ENCODE assay signal across 1 cellular context in genomic region chr18:74337155-74337911, GRCh38.
A peak's percentile ranks its signal among the peaks of the same experiment; 100 is the strongest.
TF ChIP-seq lines count a peak whose summit lies in the region.

No MANE protein-coding gene starts in this region.

TF ChIP-seq in K562, 482 proteins besides CTCF, POLR2A, EP300 and RAD21 (continued from another document and continues in another):
- TF ChIP-seq GTF3C2 (IDR thresholded peaks at IDR 0.05; ENCODE audit: borderline replicate concordance, extremely low read depth, insufficient read length) = no peak
- TF ChIP-seq CBFA2T3 (IDR thresholded peaks at IDR 0.05) = peak; percentile 83
- no peak for TF ChIP-seq ZNF589 (CRISPR knock-in tag; IDR thresholded peaks at IDR 0.05; ENCODE audit: low read depth)
- TF ChIP-seq CBX2 (IDR thresholded peaks at IDR 0.05; ENCODE audit: insufficient read depth, low read length, poor library complexity, severe bottlenecking) = no peak
- TF ChIP-seq ARNT (IDR thresholded peaks at IDR 0.05) = no peak
- TF ChIP-seq CXXC5 (CRISPR knock-in tag; IDR thresholded peaks at IDR 0.05) = 0 out of 2 replicates have a peak, but pooled peaks have one; percentile 13
- TF ChIP-seq, protein P1, sequence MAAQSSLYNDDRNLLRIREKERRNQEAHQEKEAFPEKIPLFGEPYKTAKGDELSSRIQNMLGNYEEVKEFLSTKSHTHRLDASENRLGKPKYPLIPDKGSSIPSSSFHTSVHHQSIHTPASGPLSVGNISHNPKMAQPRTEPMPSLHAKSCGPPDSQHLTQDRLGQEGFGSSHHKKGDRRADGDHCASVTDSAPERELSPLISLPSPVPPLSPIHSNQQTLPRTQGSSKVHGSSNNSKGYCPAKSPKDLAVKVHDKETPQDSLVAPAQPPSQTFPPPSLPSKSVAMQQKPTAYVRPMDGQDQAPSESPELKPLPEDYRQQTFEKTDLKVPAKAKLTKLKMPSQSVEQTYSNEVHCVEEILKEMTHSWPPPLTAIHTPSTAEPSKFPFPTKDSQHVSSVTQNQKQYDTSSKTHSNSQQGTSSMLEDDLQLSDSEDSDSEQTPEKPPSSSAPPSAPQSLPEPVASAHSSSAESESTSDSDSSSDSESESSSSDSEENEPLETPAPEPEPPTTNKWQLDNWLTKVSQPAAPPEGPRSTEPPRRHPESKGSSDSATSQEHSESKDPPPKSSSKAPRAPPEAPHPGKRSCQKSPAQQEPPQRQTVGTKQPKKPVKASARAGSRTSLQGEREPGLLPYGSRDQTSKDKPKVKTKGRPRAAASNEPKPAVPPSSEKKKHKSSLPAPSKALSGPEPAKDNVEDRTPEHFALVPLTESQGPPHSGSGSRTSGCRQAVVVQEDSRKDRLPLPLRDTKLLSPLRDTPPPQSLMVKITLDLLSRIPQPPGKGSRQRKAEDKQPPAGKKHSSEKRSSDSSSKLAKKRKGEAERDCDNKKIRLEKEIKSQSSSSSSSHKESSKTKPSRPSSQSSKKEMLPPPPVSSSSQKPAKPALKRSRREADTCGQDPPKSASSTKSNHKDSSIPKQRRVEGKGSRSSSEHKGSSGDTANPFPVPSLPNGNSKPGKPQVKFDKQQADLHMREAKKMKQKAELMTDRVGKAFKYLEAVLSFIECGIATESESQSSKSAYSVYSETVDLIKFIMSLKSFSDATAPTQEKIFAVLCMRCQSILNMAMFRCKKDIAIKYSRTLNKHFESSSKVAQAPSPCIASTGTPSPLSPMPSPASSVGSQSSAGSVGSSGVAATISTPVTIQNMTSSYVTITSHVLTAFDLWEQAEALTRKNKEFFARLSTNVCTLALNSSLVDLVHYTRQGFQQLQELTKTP (IDR thresholded peaks at IDR 0.05; ENCODE audit: low read depth in 1 of 2, partially characterized antibody in 2 of 2) = no peak
- no peak for TF ChIP-seq HIVEP1 (CRISPR knock-in tag; IDR thresholded peaks at IDR 0.05)
- no peak for TF ChIP-seq CBFB (CRISPR knock-in tag; IDR thresholded peaks at IDR 0.05)
- no peak for TF ChIP-seq PRPF4 (IDR thresholded peaks at IDR 0.05; ENCODE audit: insufficient read depth, low read depth, low read length, poor library complexity, severe bottlenecking)
- no peak for TF ChIP-seq ZBED1 (IDR thresholded peaks at IDR 0.05)
- no peak for TF ChIP-seq THRB (CRISPR knock-in tag; conservative IDR thresholded peaks at IDR 0.05)
- TF ChIP-seq NBN (IDR thresholded peaks at IDR 0.05; ENCODE audit: low read depth) = no peak
- TF ChIP-seq ZNF717 (CRISPR knock-in tag; IDR thresholded peaks at IDR 0.05) = no peak
- TF ChIP-seq JUND (IDR thresholded peaks at IDR 0.05; ENCODE audit: borderline replicate concordance, low read depth, low read length) = no peak
- TF ChIP-seq JUND (tag; IDR thresholded peaks at IDR 0.05; ENCODE audit: borderline replicate concordance, low read depth, low read length) = peak; percentile 21; the same call in 2 of the 3 replicates
- TF ChIP-seq SMARCA4 (IDR thresholded peaks at IDR 0.05) = peak; percentile 52
- no peak for TF ChIP-seq HCFC1 (IDR thresholded peaks at IDR 0.05; ENCODE audit: low read depth, low read length)
- no peak for TF ChIP-seq ASH1L (IDR thresholded peaks at IDR 0.05; ENCODE audit: borderline replicate concordance, low read depth, partially characterized antibody)
- TF ChIP-seq MNT (conservative IDR thresholded peaks at IDR 0.05) = 0 out of 4 replicates have a peak, but pooled peaks of 1 of the 2 experiments have one; percentile 21
- TF ChIP-seq DDX20 (tag; IDR thresholded peaks at IDR 0.05; ENCODE audit: low read depth) = no peak
- no peak for TF ChIP-seq ATF3 (IDR thresholded peaks at IDR 0.05)
- no peak for TF ChIP-seq ATF3 (CRISPR knock-in tag; conservative IDR thresholded peaks at IDR 0.05)
- no peak for TF ChIP-seq RHOXF2B (CRISPR knock-in tag; conservative IDR thresholded peaks at IDR 0.05)
- TF ChIP-seq CREB3L1 (IDR thresholded peaks at IDR 0.05; ENCODE audit: borderline replicate concordance, low read depth) = no peak
- no peak for TF ChIP-seq SMAD4 (CRISPR knock-in tag; conservative IDR thresholded peaks at IDR 0.05)
- no peak for TF ChIP-seq SNAPC5 (CRISPR knock-in tag; IDR thresholded peaks at IDR 0.05)
- TF ChIP-seq NFATC3 (IDR thresholded peaks at IDR 0.05) = no peak
- TF ChIP-seq ZNF518B (CRISPR knock-in tag; IDR thresholded peaks at IDR 0.05) = no peak
- no peak for TF ChIP-seq XRCC4 (IDR thresholded peaks at IDR 0.05; ENCODE audit: extremely low read depth, insufficient read depth, insufficient read length)
- TF ChIP-seq C11orf30 (IDR thresholded peaks at IDR 0.05; ENCODE audit: low read depth) = no peak
- TF ChIP-seq ZNF445 (CRISPR knock-in tag; IDR thresholded peaks at IDR 0.05; ENCODE audit: low read depth) = no peak
- TF ChIP-seq CUX1 (CRISPR knock-in tag; IDR thresholded peaks at IDR 0.05) = no peak
- TF ChIP-seq TEAD4 (IDR thresholded peaks at IDR 0.05; ENCODE audit: low read length) = peak; percentile 49; the same call in 1 of the 2 replicates
- TF ChIP-seq TEAD4 (CRISPR knock-in tag; IDR thresholded peaks at IDR 0.05; ENCODE audit: borderline replicate concordance) = no peak
- TF ChIP-seq, protein P2, sequence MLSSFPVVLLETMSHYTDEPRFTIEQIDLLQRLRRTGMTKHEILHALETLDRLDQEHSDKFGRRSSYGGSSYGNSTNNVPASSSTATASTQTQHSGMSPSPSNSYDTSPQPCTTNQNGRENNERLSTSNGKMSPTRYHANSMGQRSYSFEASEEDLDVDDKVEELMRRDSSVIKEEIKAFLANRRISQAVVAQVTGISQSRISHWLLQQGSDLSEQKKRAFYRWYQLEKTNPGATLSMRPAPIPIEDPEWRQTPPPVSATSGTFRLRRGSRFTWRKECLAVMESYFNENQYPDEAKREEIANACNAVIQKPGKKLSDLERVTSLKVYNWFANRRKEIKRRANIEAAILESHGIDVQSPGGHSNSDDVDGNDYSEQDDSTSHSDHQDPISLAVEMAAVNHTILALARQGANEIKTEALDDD (IDR thresholded peaks at IDR 0.05) = peak; percentile 62
- no peak for TF ChIP-seq ESRRA (IDR thresholded peaks at IDR 0.05; ENCODE audit: borderline replicate concordance, low read depth)
- TF ChIP-seq MED1 (CRISPR knock-in tag; IDR thresholded peaks at IDR 0.05; ENCODE audit: borderline replicate concordance) = no peak
